In the genomic region with DNA sequence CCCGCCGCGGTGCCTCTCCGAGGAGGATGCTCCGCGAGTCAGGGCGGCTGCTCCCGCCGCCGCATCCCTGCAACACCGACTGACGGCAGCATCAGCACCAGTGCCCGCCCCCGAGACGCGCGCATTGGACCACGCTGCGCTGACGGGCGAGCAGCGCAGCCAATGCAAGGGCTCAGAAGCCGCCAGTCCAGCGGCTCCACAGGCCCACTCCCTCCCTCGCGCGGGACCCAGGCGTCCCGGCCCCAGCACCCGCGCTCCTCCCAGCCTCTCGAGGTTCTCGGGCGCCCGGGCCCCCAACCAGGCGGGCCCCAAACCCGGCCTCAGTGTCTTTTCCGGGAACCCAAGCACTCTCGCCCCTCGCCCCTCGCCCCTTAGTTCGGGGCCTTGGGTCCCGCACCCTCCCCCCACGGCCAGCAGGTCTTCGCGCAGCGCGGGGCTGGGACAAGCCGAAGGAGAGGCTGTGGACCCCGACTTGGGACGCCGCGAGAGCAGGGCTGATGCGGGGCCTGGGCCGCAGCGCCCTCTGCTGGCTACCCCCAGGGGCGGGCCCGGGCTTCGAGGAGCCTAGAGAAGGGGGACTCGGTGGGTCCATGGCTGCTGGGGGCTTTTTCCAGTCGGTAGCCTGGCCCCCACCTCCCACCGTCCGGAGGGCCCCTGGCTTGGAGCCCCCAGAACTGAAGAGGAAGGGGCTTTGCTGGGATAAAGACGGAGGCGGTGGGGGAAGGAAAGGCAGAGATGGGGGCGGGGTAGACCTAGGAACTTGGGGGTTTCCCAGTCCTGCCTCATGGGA, we compare ENCODE assay signal across 8 cellular contexts. TPM values are rescaled to one million over a fixed set of nuclear protein-coding genes. Genes with fewer than 3 reads are reported as not detected.
DNase-seq lines count a peak whose midpoint lies in the region; ATAC-seq and TF ChIP-seq lines count a peak whose summit lies in the region.

A gene (minus strand): TSS at position 81 of the 790 bp plus-strand sequence. CDS start 9,498 bp downstream, outside the sequence.

- peak within 1 kb of the TSS; percentile 99 for H2AFZ ChIP-seq in neuronal stem cell (ENCODE audit: low read length)

- H3K23ac ChIP-seq in neuronal stem cell (ENCODE audit: low read depth, low read length, poor library complexity) = peak within 1 kb of the TSS; percentile 77

- no peak within 1 kb of the TSS for H4K91ac ChIP-seq in neuronal stem cell (ENCODE audit: low read depth, low read length, poor library complexity)

- H3K27me3 ChIP-seq in neuronal stem cell (ENCODE audit: control insufficient read depth in 3 of 3, insufficient read depth in 3 of 3, low read depth in 1 of 3, low read length in 3 of 3) = peaks cover 0 to 15% (median 7%) of the 10 kb centered on the region in 3 experiments
- peaks cover 25 to 40% (median 32%) of the 10 kb centered on the region in 5 donors for H3K27me3 ChIP-seq in subcutaneous abdominal adipose tissue (ENCODE audit: control insufficient read depth in 5 of 5, insufficient read depth in 4 of 5, low read length in 5 of 5)

- no CpG with 5 or more reads among the region's 66 CpGs for WGBS in neuronal stem cell (ENCODE audit: extremely low coverage in 2 of 2, insufficient read length in 2 of 2, insufficient replicate concordance in 1 of 2), 2 donors

- peak within 1 kb of the TSS; percentile 88 for H2BK12ac ChIP-seq in neuronal stem cell (ENCODE audit: low read length)

- peak within 1 kb of the TSS; percentile 99 for H3K4me2 ChIP-seq in neuronal stem cell (ENCODE audit: insufficient read depth, low read length, poor library complexity, severe bottlenecking)

- H3K4me1 ChIP-seq in neuronal stem cell (ENCODE audit: control insufficient read depth in 2 of 2, insufficient read depth in 1 of 2, low read depth in 1 of 2, low read length in 2 of 2) (peaks cover 22 to 43% of the 10 kb centered on the region in 2 donors), subcutaneous abdominal adipose tissue (ENCODE audit: control insufficient read depth in 5 of 5, insufficient read depth in 5 of 5, low read length in 5 of 5) (peaks cover 0 to 9% (median 5%) of the 10 kb centered on the region in 5 donors)

- H3K79me1 ChIP-seq in neuronal stem cell (ENCODE audit: low read depth, low read length) = no peaks in the 10 kb centered on the region

- H3K9me3 ChIP-seq in KOPT-K1 (ENCODE audit: insufficient read depth, low read length, poor library complexity, severe bottlenecking) (no peaks in the 10 kb centered on the region), neuronal stem cell (replicated peaks in 1 of 2; ENCODE audit: control insufficient read depth in 2 of 2, insufficient read depth in 1 of 2, low read depth in 1 of 2, low read length in 2 of 2) (no peaks in the 10 kb centered on the region), subcutaneous abdominal adipose tissue (ENCODE audit: control insufficient read depth in 5 of 5, low read length in 5 of 5) (no peaks in the 10 kb centered on the region)

- H2BK120ac ChIP-seq in neuronal stem cell (ENCODE audit: low read depth, low read length) = no peak within 1 kb of the TSS

- peak within 1 kb of the TSS; percentile 54 to 81 for H3K4me3 ChIP-seq in neuronal stem cell (ENCODE audit: low read length in 2 of 2)
- H3K4me3 ChIP-seq in subcutaneous abdominal adipose tissue (ENCODE audit: low read depth in 1 of 5, low read length in 5 of 5) = peak within 1 kb of the TSS in 4 of 5 donors; percentile 40 to 68 (median 59)

- peak; percentile 96 for TF ChIP-seq CTCF in RWPE1 (conservative IDR thresholded peaks at IDR 0.05; ENCODE audit: low read depth)

- H4K8ac ChIP-seq in neuronal stem cell (ENCODE audit: low read depth, low read length) = peak within 1 kb of the TSS; percentile 23

- peak; percentile 94 for DNase-seq in D341Med (ENCODE audit: low spot score)
- peak; percentile 95 for DNase-seq in RWPE1 (ENCODE audit: low spot score)
- DNase-seq in activated gamma-delta T cell treated with anti-CD3 and anti-CD28 coated beads, Interleukin-2, amount 50 U/mL, for 16 hours (ENCODE audit: low read depth) = peak; percentile 74
- peak; percentile 42 for DNase-seq in foreskin melanocyte
- DNase-seq in neuronal stem cell (ENCODE audit: low spot score) = peak; percentile 87

- CTCF ChIA-PET in RWPE1 (lab: Yijun Ruan, JAX) = interaction anchor here (1.3 kb wide), 1 partner anchor 44 kb away, joined by 3 read pairs; no protein-coding TSS in a partner anchor

- H2BK5ac ChIP-seq in neuronal stem cell (ENCODE audit: low read length) = peak within 1 kb of the TSS; percentile 61

- H2AK5ac ChIP-seq in neuronal stem cell (ENCODE audit: low read depth, low read length) = peak within 1 kb of the TSS; percentile 48

- H3K27ac ChIP-seq in KOPT-K1 (ENCODE audit: low read depth, low read length, poor library complexity, severe bottlenecking) (peak within 1 kb of the TSS; percentile 57), RWPE1 (no peak within 1 kb of the TSS), neuronal stem cell (replicated peaks; ENCODE audit: low read length) (no peak within 1 kb of the TSS), subcutaneous abdominal adipose tissue (ENCODE audit: low read depth, low read length) (no peak within 1 kb of the TSS)

- no peak within 1 kb of the TSS for H3K4ac ChIP-seq in neuronal stem cell (ENCODE audit: low read length)

- peak; percentile 88 for ATAC-seq in GM21619 (IDR thresholded peaks at IDR 0.05; ENCODE audit: unreplicated experiment)

- peak within 1 kb of the TSS; percentile 99 for H3K14ac ChIP-seq in neuronal stem cell (ENCODE audit: low read length)

- peak within 1 kb of the TSS; percentile 23 for H2BK15ac ChIP-seq in neuronal stem cell (ENCODE audit: low read length)

- peak within 1 kb of the TSS; percentile 99 for H3K18ac ChIP-seq in neuronal stem cell (ENCODE audit: low read length)

- H3K9ac ChIP-seq in neuronal stem cell (ENCODE audit: low read depth, low read length, poor library complexity) (peak within 1 kb of the TSS; percentile 88), subcutaneous abdominal adipose tissue (ENCODE audit: low read length in 5 of 5) (peak within 1 kb of the TSS in 3 of 5 donors; percentile 19 to 60 (median 45))

- 0 out of 2 replicates have a peak, but pooled peaks cover 4% of the 10 kb centered on the region for H3K36me3 ChIP-seq in KOPT-K1 (ENCODE audit: insufficient read depth, low read length)
- H3K36me3 ChIP-seq in neuronal stem cell (replicated peaks in 1 of 2; ENCODE audit: control insufficient read depth in 2 of 2, insufficient read depth in 2 of 2, low read length in 2 of 2) = no peaks in the 10 kb centered on the region
- peaks cover 0 to 3% (median 0%) of the 10 kb centered on the region in 5 donors for H3K36me3 ChIP-seq in subcutaneous abdominal adipose tissue (ENCODE audit: control insufficient read depth in 5 of 5, insufficient read depth in 5 of 5, low read length in 5 of 5)

- POLR2A ChIA-PET in RWPE1 (lab: Yijun Ruan, JAX; ENCODE audit: low non-redundant PET) = no interaction called here

RNA-seq across cellular contexts. Expression of the gene that starts here (rescaled TPM):
- 33.3 TPM for polyA plus RNA-seq in neuronal stem cell (2013, experiment 1 of 2)
- polyA plus RNA-seq in neuronal stem cell (2013, experiment 2 of 2) = 33.6 TPM

Comparison
In these comparisons a context has a peak if more than half of its experiments do, and no peak if none do; other contexts are left out.
1. DNase-seq: peak in every context shown above with its lines; median percentile 95 in RWPE1; 94 in D341Med; 87 in neuronal stem cell; 74 in activated gamma-delta T cell treated with anti-CD3 and anti-CD28 coated beads, Interleukin-2, amount 50 U/mL, for 16 hours; 42 in foreskin melanocyte.